ENCODE assay signal across 23 cellular contexts in the genomic region with DNA sequence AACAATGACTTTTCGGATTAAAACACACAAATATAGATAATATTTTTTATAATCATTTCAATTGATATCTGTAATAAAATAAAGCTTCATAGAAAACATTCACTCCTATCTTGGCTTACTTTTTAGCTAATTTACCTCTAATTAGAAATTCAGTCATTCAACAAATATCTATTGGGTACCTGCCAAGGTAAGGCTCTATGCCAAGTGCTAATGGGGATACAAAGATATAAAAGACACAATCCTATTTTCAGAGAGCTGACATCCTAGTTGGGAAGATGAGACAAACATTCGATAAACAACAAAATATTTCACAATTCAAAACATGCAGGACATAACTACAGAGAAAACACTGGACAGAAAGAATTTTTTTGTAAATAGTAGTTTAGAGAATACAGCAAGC.
DNase-seq lines count a peak whose midpoint lies in the region; ATAC-seq lines count a peak whose summit lies in the region.
"Had no signal": no experiment of that assay in that cellular context is flagged by ENCODE, and none has a peak within 500 bp of the region (broad histone marks: within the 10 kb centered on the region; RNA-seq: fewer than 3 reads in every experiment).

No MANE protein-coding gene starts in this region.

- peak overlapping the region; percentile 14 for H3K9ac ChIP-seq in mesenchymal stem cell (ENCODE audit: low read length)
- H3K9ac ChIP-seq: BLaER1 treated with 17β-estradiol and CSF1 and Interleukin-3, amounts not matched to agents 10 nM and 100 nM had no signal

- H2AFZ ChIP-seq in mesenchymal stem cell (ENCODE audit: low read depth, low read length) = no peak overlapping the region
- H2AFZ ChIP-seq: PC-9 had no signal

- H3K4me3 Mint-ChIP-seq in activated naive CD8-positive, alpha-beta T cell treated with anti-CD3 and anti-CD28 coated beads, Interleukin-2, amount 50 U/mL, for 24 hours = no peak overlapping the region
- H3K4me3 Mint-ChIP-seq: CD4-positive, alpha-beta T cell had no signal

- no peaks in the 10 kb centered on the region for H3K4me1 Mint-ChIP-seq in activated naive CD8-positive, alpha-beta T cell treated with anti-CD3 and anti-CD28 coated beads, Interleukin-2, amount 50 U/mL, for 24 hours

- H3K18ac ChIP-seq in mesenchymal stem cell (ENCODE audit: low read depth in 1 of 2, low read length in 2 of 2) = no peak overlapping the region

- H4K8ac ChIP-seq in mesenchymal stem cell (ENCODE audit: low read length) = no peak overlapping the region

- H3K23ac ChIP-seq in mesenchymal stem cell (ENCODE audit: low read length in 2 of 2) = no peak overlapping the region

- peaks cover 0 to 12% of the 10 kb centered on the region in 2 experiments for H3K36me3 ChIP-seq in mesenchymal stem cell (ENCODE audit: control insufficient read depth in 1 of 2, insufficient read depth in 2 of 2, low read depth in 1 of 2, low read length in 2 of 2)
- H3K36me3 ChIP-seq: SJSA1 had no signal

- H3K4ac ChIP-seq in mesenchymal stem cell (ENCODE audit: low read depth in 1 of 2, low read length in 2 of 2) = no peak overlapping the region

- no peaks in the 10 kb centered on the region for H3K9me3 Mint-ChIP-seq in activated naive CD8-positive, alpha-beta T cell treated with anti-CD3 and anti-CD28 coated beads, Interleukin-2, amount 50 U/mL, for 24 hours
- H3K9me3 Mint-ChIP-seq: CD4-positive, alpha-beta T cell had no signal

- no peak overlapping the region for H3K4me2 ChIP-seq in mesenchymal stem cell (ENCODE audit: low read length, poor library complexity, severe bottlenecking)
- H3K4me2 ChIP-seq: A549; BLaER1 treated with 17β-estradiol and CSF1 and Interleukin-3, amounts not matched to agents 10 nM and 100 nM; PC-9 had no signal

- H2AK5ac ChIP-seq in mesenchymal stem cell (ENCODE audit: low read length, severe bottlenecking) = no peak overlapping the region

- H3K79me1 ChIP-seq in mesenchymal stem cell (replicated peaks; ENCODE audit: low read length, poor library complexity, severe bottlenecking) = no peaks in the 10 kb centered on the region

- H3K4me3 ChIP-seq in mesenchymal stem cell (ENCODE audit: insufficient read depth in 1 of 2, low read depth in 1 of 2, low read length in 2 of 2) = no peak overlapping the region
- H3K4me3 ChIP-seq: A549; BLaER1 treated with 17β-estradiol and CSF1 and Interleukin-3, amounts not matched to agents 10 nM and 100 nM; PC-9; SJSA1 had no signal

- DNase-seq in NCI-H2171 treated with DMSO at 0.1 percent for 48 hours (lab: John Stamatoyannopoulos, UW) (peak; percentile 33), NCI-H2171 (lab: John Stamatoyannopoulos, UW) (no peak), NCI-H1092 (lab: John Stamatoyannopoulos, UW) (peak; percentile 1), NCI-H69 (lab: John Stamatoyannopoulos, UW) (peak; percentile 25), mesenchymal stem cell (no peak)
- no peak for DNase-seq in activated naive CD8-positive, alpha-beta T cell treated with anti-CD3 and anti-CD28 coated beads, Interleukin-2, amount 50 U/mL, for 24 hours
- DNase-seq: AML-193; CD4-positive, alpha-beta T cell; DMS79 treated with DMSO at 0.1 percent for 48 hours; NCI-H1048; NCI-H146; NCI-H2029; NCI-H345; NCI-H524; NCI-H774; PC-9; Right ventricle myocardium superior; RPMI8226 had no signal

- H2BK12ac ChIP-seq in mesenchymal stem cell (ENCODE audit: low read length in 2 of 2) = no peak overlapping the region

- no peak overlapping the region for H2BK120ac ChIP-seq in mesenchymal stem cell (ENCODE audit: low read depth, low read length)

- H3K9me3 ChIP-seq in mesenchymal stem cell (ENCODE audit: control insufficient read depth, low read length) = no peaks in the 10 kb centered on the region
- H3K9me3 ChIP-seq: A549; BLaER1 treated with 17β-estradiol and CSF1 and Interleukin-3, amounts not matched to agents 10 nM and 100 nM; SJSA1 had no signal

- H2BK15ac ChIP-seq in mesenchymal stem cell (ENCODE audit: low read depth, poor library complexity, severe bottlenecking) = no peak overlapping the region

- H2BK5ac ChIP-seq in mesenchymal stem cell (ENCODE audit: low read depth, low read length, poor library complexity, severe bottlenecking) = no peak overlapping the region

- H3K27ac ChIP-seq in mesenchymal stem cell (ENCODE audit: low read length, poor library complexity, severe bottlenecking) = no peak overlapping the region
- H3K27ac ChIP-seq: A549; BLaER1 treated with 17β-estradiol and CSF1 and Interleukin-3, amounts not matched to agents 10 nM and 100 nM; PC-9; SJSA1 had no signal

- H3K14ac ChIP-seq in mesenchymal stem cell (ENCODE audit: low read length in 2 of 2) = no peak overlapping the region

- no peaks in the 10 kb centered on the region for H3K27me3 ChIP-seq in mesenchymal stem cell (ENCODE audit: control insufficient read depth in 1 of 2, insufficient read depth in 1 of 2, low read length in 2 of 2)
- H3K27me3 ChIP-seq: BLaER1 treated with 17β-estradiol and CSF1 and Interleukin-3, amounts not matched to agents 10 nM and 100 nM; SJSA1 had no signal

- no peak for ATAC-seq in activated naive CD8-positive, alpha-beta T cell treated with anti-CD3 and anti-CD28 coated beads, Interleukin-2, amount 50 U/mL, for 24 hours
- ATAC-seq in GM19452 (IDR thresholded peaks at IDR 0.05; ENCODE audit: unreplicated experiment) = no peak
- ATAC-seq: A549, HCT116 had no signal

- H3K27ac Mint-ChIP-seq in activated naive CD8-positive, alpha-beta T cell treated with anti-CD3 and anti-CD28 coated beads, Interleukin-2, amount 50 U/mL, for 24 hours = no peak overlapping the region
- H3K27ac Mint-ChIP-seq: CD4-positive, alpha-beta T cell had no signal

- WGBS in mesenchymal stem cell = no CpG with 5 or more reads among the region's 2 CpGs

- no peaks in the 10 kb centered on the region for H3K27me3 Mint-ChIP-seq in activated naive CD8-positive, alpha-beta T cell treated with anti-CD3 and anti-CD28 coated beads, Interleukin-2, amount 50 U/mL, for 24 hours
- H3K27me3 Mint-ChIP-seq: CD4-positive, alpha-beta T cell had no signal

- peaks cover 4% of the 10 kb centered on the region for H3K4me1 ChIP-seq in mesenchymal stem cell (ENCODE audit: control insufficient read depth, insufficient read depth, low read depth, low read length)
- H3K4me1 ChIP-seq: A549 had no signal

- H3K36me3 Mint-ChIP-seq in activated naive CD8-positive, alpha-beta T cell treated with anti-CD3 and anti-CD28 coated beads, Interleukin-2, amount 50 U/mL, for 24 hours (ENCODE audit: low read depth) = peaks cover 11% of the 10 kb centered on the region

- no peak overlapping the region for H4K91ac ChIP-seq in mesenchymal stem cell (ENCODE audit: low read length)

Comparison
In these comparisons a context has a peak if more than half of its experiments do, and no peak if none do; other contexts are left out.
1. DNase-seq: peak in NCI-H2171 treated with DMSO at 0.1 percent for 48 hours (single experiment), NCI-H1092 (single experiment) and NCI-H69 (single experiment); none in NCI-H2171 (single experiment), mesenchymal stem cell (single experiment) and activated naive CD8-positive, alpha-beta T cell treated with anti-CD3 and anti-CD28 coated beads, Interleukin-2, amount 50 U/mL, for 24 hours (single experiment).